8 cellular contexts compared by ENCODE assay signal in genomic region chr19:10959277-10959968, GRCh38. TPM values are rescaled to one million over a fixed set of nuclear protein-coding genes. Genes with fewer than 3 reads are reported as not detected.
DNase-seq lines count a peak whose midpoint lies in the region; ATAC-seq and TF ChIP-seq lines count a peak whose summit lies in the region.
"Not testable (repeated sequence)": the region's sequence is repeated elsewhere in the genome, so short reads cannot be mapped to it uniquely, and the experiment has no call there.

No MANE protein-coding gene starts in this region.

- not testable (repeated sequence) for H3K9me3 ChIP-seq in BLaER1; SJCRH30 (replicated peaks); hepatocyte (ENCODE audit: low read depth)

- H3K4me3 Mint-ChIP-seq in HFFc6 (peak overlapping the region; percentile 86; the same call in 1 of the 2 replicates), nephron (peak overlapping the region; percentile 87 to 94 (median 94))
- H3K4me3 Mint-ChIP-seq in activated T-helper 1 cell treated with anti-CD3 and anti-CD28 coated beads, Interleukin-12 subunit alpha, Interleukin-12 subunit beta, Interleukin-2, Interleukin-4 antibody, amounts not matched to agents 30 ng/mL and 10 ng/mL and 1 ng/mL, durations not matched to agents 14 hours and 24 hours and 36 hours: peak overlapping the region; percentile 87
- H3K4me3 Mint-ChIP-seq in stimulated activated naive B cell treated with anti-CD40 and anti-IgM and Interleukin-4, amounts not matched to agents 10 μg/mL and 1 μg/mL and 100 μg/mL, for 72 hours: peak overlapping the region; percentile 87 to 95

- peaks cover 41% of the 10 kb centered on the region for H3K79me2 ChIP-seq in hepatocyte

- not testable (repeated sequence) for H3K36me3 ChIP-seq in BLaER1; SJCRH30; hepatocyte (replicated peaks; ENCODE audit: insufficient read depth, low read depth)

- DNase-seq in HFFc6; SJCRH30; activated T-helper 1 cell treated with anti-CD3 and anti-CD28 coated beads, Interleukin-12 subunit alpha, Interleukin-12 subunit beta, Interleukin-2, Interleukin-4 antibody, amounts not matched to agents 30 ng/mL and 10 ng/mL and 1 ng/mL, durations not matched to agents 14 hours and 24 hours and 36 hours (ENCODE audit: low spot score); coronary artery (ENCODE audit: low spot score); hepatocyte (ENCODE audit: low spot score); stimulated activated naive B cell treated with anti-CD40 and anti-IgM and Interleukin-4, amounts not matched to agents 10 μg/mL and 1 μg/mL and 100 μg/mL, for 72 hours: not testable (repeated sequence)

- H3K4me1 Mint-ChIP-seq in HFFc6 (ENCODE audit: low read depth) (peaks cover 20% of the 10 kb centered on the region), nephron (peaks cover 14% of the 10 kb centered on the region)
- peaks cover 41% of the 10 kb centered on the region for H3K4me1 Mint-ChIP-seq in activated T-helper 1 cell treated with anti-CD3 and anti-CD28 coated beads, Interleukin-12 subunit alpha, Interleukin-12 subunit beta, Interleukin-2, Interleukin-4 antibody, amounts not matched to agents 30 ng/mL and 10 ng/mL and 1 ng/mL, durations not matched to agents 14 hours and 24 hours and 36 hours (ENCODE audit: low read depth)
- H3K4me1 Mint-ChIP-seq in stimulated activated naive B cell treated with anti-CD40 and anti-IgM and Interleukin-4, amounts not matched to agents 10 μg/mL and 1 μg/mL and 100 μg/mL, for 72 hours: peaks cover 23 to 34% of the 10 kb centered on the region in 2 donors

- peaks cover 23% of the 10 kb centered on the region for H4K20me1 ChIP-seq in BLaER1
- peaks cover 19% of the 10 kb centered on the region for H4K20me1 ChIP-seq in hepatocyte (ENCODE audit: insufficient read depth, poor library complexity, severe bottlenecking)

- intact Hi-C loops in activated T-helper 1 cell treated with anti-CD3 and anti-CD28 coated beads, Interleukin-12 subunit alpha, Interleukin-12 subunit beta, Interleukin-2, Interleukin-4 antibody, amounts not matched to agents 30 ng/mL and 10 ng/mL and 1 ng/mL, durations not matched to agents 14 hours and 24 hours and 36 hours (cut with micrococcal nuclease): not testable (repeated sequence)

- peak overlapping the region; percentile 86; the same call in 1 of the 2 replicates for H3K27ac Mint-ChIP-seq in HFFc6
- H3K27ac Mint-ChIP-seq in activated T-helper 1 cell treated with anti-CD3 and anti-CD28 coated beads, Interleukin-12 subunit alpha, Interleukin-12 subunit beta, Interleukin-2, Interleukin-4 antibody, amounts not matched to agents 30 ng/mL and 10 ng/mL and 1 ng/mL, durations not matched to agents 14 hours and 24 hours and 36 hours: peak overlapping the region; percentile 87
- H3K27ac Mint-ChIP-seq in nephron: peak overlapping the region; percentile 89 to 96 (median 95)
- H3K27ac Mint-ChIP-seq in stimulated activated naive B cell treated with anti-CD40 and anti-IgM and Interleukin-4, amounts not matched to agents 10 μg/mL and 1 μg/mL and 100 μg/mL, for 72 hours: peak overlapping the region; percentile 98

- H3K27ac ChIP-seq in BLaER1 (peak overlapping the region; percentile 99), SJCRH30 (peak overlapping the region; percentile 86; the same call in 1 of the 2 replicates), coronary artery (peak overlapping the region in 1 of 2 donors; percentile 95), hepatocyte (peak overlapping the region; percentile 94)

- H3K4me3 ChIP-seq in BLaER1: peak overlapping the region; percentile 98
- H3K4me3 ChIP-seq in SJCRH30: peak overlapping the region; percentile 80
- H3K4me3 ChIP-seq in coronary artery: peak overlapping the region; percentile 97
- not testable (repeated sequence) for H3K4me3 ChIP-seq in hepatocyte

- peak overlapping the region; percentile 100 for H3K9ac ChIP-seq in BLaER1

- H3K4me1 ChIP-seq in BLaER1 (peaks cover 39% of the 10 kb centered on the region), hepatocyte (ENCODE audit: insufficient read depth) (peaks cover 15% of the 10 kb centered on the region)
- H3K4me1 ChIP-seq in SJCRH30: not testable (repeated sequence)

- H3K27me3 Mint-ChIP-seq in HFFc6 (ENCODE audit: insufficient read depth); activated T-helper 1 cell treated with anti-CD3 and anti-CD28 coated beads, Interleukin-12 subunit alpha, Interleukin-12 subunit beta, Interleukin-2, Interleukin-4 antibody, amounts not matched to agents 30 ng/mL and 10 ng/mL and 1 ng/mL, durations not matched to agents 14 hours and 24 hours and 36 hours (ENCODE audit: insufficient read depth); nephron (ENCODE audit: low read depth); stimulated activated naive B cell treated with anti-CD40 and anti-IgM and Interleukin-4, amounts not matched to agents 10 μg/mL and 1 μg/mL and 100 μg/mL, for 72 hours: not testable (repeated sequence)

- not testable (repeated sequence) for ATAC-seq in stimulated activated naive B cell treated with anti-CD40 and anti-IgM and Interleukin-4, amounts not matched to agents 10 μg/mL and 1 μg/mL and 100 μg/mL, for 72 hours (replicated peaks)

- not testable (repeated sequence) for H3K27me3 ChIP-seq in BLaER1, SJCRH30, hepatocyte

- not testable (repeated sequence) for H3K9me3 Mint-ChIP-seq in HFFc6; activated T-helper 1 cell treated with anti-CD3 and anti-CD28 coated beads, Interleukin-12 subunit alpha, Interleukin-12 subunit beta, Interleukin-2, Interleukin-4 antibody, amounts not matched to agents 30 ng/mL and 10 ng/mL and 1 ng/mL, durations not matched to agents 14 hours and 24 hours and 36 hours; nephron; stimulated activated naive B cell treated with anti-CD40 and anti-IgM and Interleukin-4, amounts not matched to agents 10 μg/mL and 1 μg/mL and 100 μg/mL, for 72 hours

- not testable (repeated sequence) for H3K36me3 Mint-ChIP-seq in HFFc6 (ENCODE audit: low read depth); activated T-helper 1 cell treated with anti-CD3 and anti-CD28 coated beads, Interleukin-12 subunit alpha, Interleukin-12 subunit beta, Interleukin-2, Interleukin-4 antibody, amounts not matched to agents 30 ng/mL and 10 ng/mL and 1 ng/mL, durations not matched to agents 14 hours and 24 hours and 36 hours (ENCODE audit: low read depth); nephron (ENCODE audit: low read depth); stimulated activated naive B cell treated with anti-CD40 and anti-IgM and Interleukin-4, amounts not matched to agents 10 μg/mL and 1 μg/mL and 100 μg/mL, for 72 hours

- 98% methylated on average over 19 of the region's 19 CpGs for WGBS in hepatocyte (ENCODE audit: low lambda C conversion rate, missing lambda C conversion rate)

- H3K4me2 ChIP-seq in BLaER1 (peak overlapping the region; percentile 91), hepatocyte (peak overlapping the region; percentile 87)

- peak overlapping the region; percentile 94 for H2AFZ ChIP-seq in hepatocyte

- TF ChIP-seq CTCF in HFFc6 (IDR thresholded peaks at IDR 0.05); coronary artery (IDR thresholded peaks at IDR 0.05); hepatocyte (IDR thresholded peaks at IDR 0.05; ENCODE audit: poor library complexity); nephron (IDR thresholded peaks at IDR 0.05; ENCODE audit: unreplicated experiment in 3 of 3): not testable (repeated sequence)

- not testable (repeated sequence) for H3K9me2 ChIP-seq in hepatocyte (replicated peaks; ENCODE audit: insufficient read depth)

RNA-seq across cellular contexts. Expression of gene SMARCA4, which starts 1.4 kb away (rescaled TPM):
- 100 to 1,000 TPM; 105 to 116 (median 114) TPM for total RNA-seq in HFFc6 (2021; fragmentation: NEBNext Ultra II Directional; extraction: Animal tissue kit (Norgen Biotek cat#: 25700))
- 120 and 121 TPM in 2 replicates for total RNA-seq in SJCRH30 (2014; rRNA removed; shearing (Covaris generic))
- total RNA-seq in activated T-helper 1 cell treated with anti-CD3 and anti-CD28 coated beads, Interleukin-12 subunit alpha, Interleukin-12 subunit beta, Interleukin-2, Interleukin-4 antibody, amounts not matched to agents 30 ng/mL and 10 ng/mL and 1 ng/mL, durations not matched to agents 14 hours and 24 hours and 36 hours: 177 and 178 TPM in 2 replicates
- 36.9 and 80.7 TPM in 2 replicates for total RNA-seq in hepatocyte
- polyA plus RNA-seq in hepatocyte: 93.4 and 108 TPM in 2 replicates

RNA-seq across cellular contexts. Expression of gene TIMM29, which starts 30.8 kb away (rescaled TPM):
- total RNA-seq in HFFc6 (2021; fragmentation: NEBNext Ultra II Directional; extraction: Animal tissue kit (Norgen Biotek cat#: 25700)): 10 to 100 TPM; 18.0 to 25.0 (median 20.6) TPM
- 22.5 and 23.4 TPM in 2 replicates for total RNA-seq in SJCRH30 (2014; rRNA removed; shearing (Covaris generic))
- total RNA-seq in activated T-helper 1 cell treated with anti-CD3 and anti-CD28 coated beads, Interleukin-12 subunit alpha, Interleukin-12 subunit beta, Interleukin-2, Interleukin-4 antibody, amounts not matched to agents 30 ng/mL and 10 ng/mL and 1 ng/mL, durations not matched to agents 14 hours and 24 hours and 36 hours: 22.6 and 22.7 TPM in 2 replicates
- 19.4 and 36.2 TPM in 2 replicates for total RNA-seq in hepatocyte
- 23.0 and 24.1 TPM in 2 replicates for polyA plus RNA-seq in hepatocyte

RNA-seq across cellular contexts. Expression of gene YIPF2, which starts 31.0 kb away (rescaled TPM):
- 100 to 1,000 TPM in 1 of 6 experiments, 10 to 100 TPM in 5; 78.7 to 105 (median 83.3) TPM for total RNA-seq in HFFc6 (2021; fragmentation: NEBNext Ultra II Directional; extraction: Animal tissue kit (Norgen Biotek cat#: 25700))
- total RNA-seq in SJCRH30 (2014; rRNA removed; shearing (Covaris generic)): 22.1 and 25.2 TPM in 2 replicates
- total RNA-seq in activated T-helper 1 cell treated with anti-CD3 and anti-CD28 coated beads, Interleukin-12 subunit alpha, Interleukin-12 subunit beta, Interleukin-2, Interleukin-4 antibody, amounts not matched to agents 30 ng/mL and 10 ng/mL and 1 ng/mL, durations not matched to agents 14 hours and 24 hours and 36 hours: 28.8 and 29.5 TPM in 2 replicates
- 115 and 123 TPM in 2 replicates for total RNA-seq in hepatocyte
- polyA plus RNA-seq in hepatocyte: 80.3 and 88.3 TPM in 2 replicates
